In genomic region chr6:166106076-166106686, GRCh38 we compare ENCODE assay signal across 8 cellular contexts.
DNase-seq lines count a peak whose midpoint lies in the region; ATAC-seq and TF ChIP-seq lines count a peak whose summit lies in the region.

No MANE protein-coding gene starts in this region.

- peak; percentile 74 to 85 for TF ChIP-seq CTCF in Caco-2 (IDR thresholded peaks at IDR 0.05; ENCODE audit: insufficient read depth in 1 of 2, low read depth in 1 of 2, low read length in 1 of 2, severe bottlenecking in 1 of 2, unreplicated experiment in 1 of 2)
- TF ChIP-seq CTCF in OCI-LY7 (conservative IDR thresholded peaks at IDR 0.05; ENCODE audit: low read length): peak; percentile 98
- peak; percentile 47 to 78 (median 64) for TF ChIP-seq CTCF in upper lobe of left lung (IDR thresholded peaks at IDR 0.05)

- H3K4me1 ChIP-seq in Caco-2 (no peaks in the 10 kb centered on the region), OCI-LY7 (ENCODE audit: insufficient read depth, low read length, poor library complexity, severe bottlenecking) (peaks cover 4% of the 10 kb centered on the region), upper lobe of left lung (no peaks in the 10 kb centered on the region)

- CTCF ChIA-PET in Caco-2 (lab: Charles Lee) (interaction anchor here (0.6 to 1.9 kb wide), 6 partner anchors 22 to 224 kb away, joined by 3 to 24 read pairs (median 3); no protein-coding TSS in a partner anchor), OCI-LY7 (lab: Charles Lee; ENCODE audit: unreplicated experiment) (no interaction called here)

- H3K36me3 Mint-ChIP-seq in Caco-2 (ENCODE audit: insufficient read depth, unreplicated experiment): no peaks in the 10 kb centered on the region
- no peaks in the 10 kb centered on the region for H3K36me3 Mint-ChIP-seq in activated T-cell treated with anti-CD3 and anti-CD28 coated beads, Interleukin-2, amount 50 U/mL, for 4 hours (ENCODE audit: insufficient read depth)

- H3K27ac ChIP-seq in OCI-LY7 (ENCODE audit: low read depth, low read length, poor library complexity, severe bottlenecking) (no peak overlapping the region), upper lobe of left lung (no peak overlapping the region)

- no peaks in the 10 kb centered on the region for H3K27me3 ChIP-seq in Caco-2 (replicated peaks; ENCODE audit: control insufficient read depth, insufficient read depth, low read length)
- no peaks in the 10 kb centered on the region for H3K27me3 ChIP-seq in upper lobe of left lung

- no peaks in the 10 kb centered on the region for H3K79me2 ChIP-seq in OCI-LY7 (ENCODE audit: insufficient read depth, low read depth, low read length)

- H4K20me1 ChIP-seq in OCI-LY7 (ENCODE audit: insufficient read depth, low read length): no peaks in the 10 kb centered on the region

- no peak for TF ChIP-seq POLR2A in upper lobe of left lung (IDR thresholded peaks at IDR 0.05)

- intact Hi-C loops in Caco-2 (cut with micrococcal nuclease; ENCODE audit: unreplicated experiment): loop anchor here (1.0 kb wide), 2 partner anchors 216 to 221 kb away; no protein-coding TSS in a partner anchor
- intact Hi-C loops in OCI-LY7 (cut with micrococcal nuclease; ENCODE audit: unreplicated experiment): loop anchor here (1.0 to 2.0 kb wide), 3 partner anchors 169 to 377 kb away; no protein-coding TSS in a partner anchor

- H3K27ac Mint-ChIP-seq in Caco-2 (ENCODE audit: unreplicated experiment): no peak overlapping the region

- no peak for TF ChIP-seq EP300 in upper lobe of left lung (IDR thresholded peaks at IDR 0.05)

- POLR2A ChIA-PET in Caco-2 (lab: Charles Lee) (no interaction called here), OCI-LY7 (lab: Charles Lee) (interaction anchor here (0.6 to 0.7 kb wide), 2 partner anchors 92 to 146 kb away, joined by 3 read pairs; no protein-coding TSS in a partner anchor)

- no peaks in the 10 kb centered on the region for H3K36me3 ChIP-seq in Caco-2 (ENCODE audit: control insufficient read depth, insufficient read depth, low read length)
- no peaks in the 10 kb centered on the region for H3K36me3 ChIP-seq in OCI-LY7 (ENCODE audit: insufficient read depth, low read length)
- H3K36me3 ChIP-seq in upper lobe of left lung: no peaks in the 10 kb centered on the region

- H3K9me3 Mint-ChIP-seq in Caco-2 (ENCODE audit: unreplicated experiment): peaks cover 13% of the 10 kb centered on the region
- H3K9me3 Mint-ChIP-seq in activated T-cell treated with anti-CD3 and anti-CD28 coated beads, Interleukin-2, amount 50 U/mL, for 4 hours: peaks cover 12% of the 10 kb centered on the region

- H3K27me3 Mint-ChIP-seq in Caco-2 (ENCODE audit: insufficient read depth, unreplicated experiment): peaks cover 28% of the 10 kb centered on the region
- peaks cover 16% of the 10 kb centered on the region for H3K27me3 Mint-ChIP-seq in activated T-cell treated with anti-CD3 and anti-CD28 coated beads, Interleukin-2, amount 50 U/mL, for 4 hours (ENCODE audit: low read depth)

- H3K9me3 ChIP-seq in Caco-2 (no peaks in the 10 kb centered on the region; the same call in 1 of the 2 replicates), OCI-LY7 (ENCODE audit: low read length) (peaks cover 16% of the 10 kb centered on the region; the same call in 1 of the 2 replicates), upper lobe of left lung (peaks cover 0 to 9% (median 4%) of the 10 kb centered on the region in 4 donors)

- H3K9me2 ChIP-seq in OCI-LY7 (ENCODE audit: insufficient read depth, low read length): no peaks in the 10 kb centered on the region

- H3K4me1 Mint-ChIP-seq in Caco-2 (ENCODE audit: low read depth, unreplicated experiment): no peaks in the 10 kb centered on the region
- peaks cover 5% of the 10 kb centered on the region for H3K4me1 Mint-ChIP-seq in activated T-cell treated with anti-CD3 and anti-CD28 coated beads, Interleukin-2, amount 50 U/mL, for 4 hours (ENCODE audit: low read depth)

- DNase-seq in Caco-2 (peak; percentile 68 to 72), HUDEP-2 (lab: John Stamatoyannopoulos, UW; ENCODE audit: unreplicated experiment in 76 of 76) (peak in 59 of 76 experiments; percentile 8 to 81 (median 47)), OCI-LY7 (ENCODE audit: low spot score) (peak; percentile 76), fibroblast of the conjunctiva (ENCODE audit: low read depth) (peak; percentile 52), occipital lobe (lab: John Stamatoyannopoulos, UW) (peak; percentile 53), upper lobe of left lung (peak in 1 of 2 donors; percentile 49)
- peak; percentile 23 for DNase-seq in activated T-cell treated with anti-CD3 and anti-CD28 coated beads, Interleukin-2, amount 50 U/mL, for 4 hours

- ATAC-seq in GM21360 (IDR thresholded peaks at IDR 0.05; ENCODE audit: unreplicated experiment) (peak; percentile 90), upper lobe of left lung (ENCODE audit: low FRiP score in 2 of 2) (peak; percentile 47 to 83)
- peak in 1 of 2 donors; percentile 60 for ATAC-seq in activated T-cell treated with anti-CD3 and anti-CD28 coated beads, Interleukin-2, amount 50 U/mL, for 4 hours

- H3K4me2 ChIP-seq in OCI-LY7 (ENCODE audit: low read length): peak overlapping the region; percentile 29; the same call in 1 of the 2 replicates

- H3K4me3 Mint-ChIP-seq in Caco-2 (ENCODE audit: unreplicated experiment): no peak overlapping the region
- no peak overlapping the region for H3K4me3 Mint-ChIP-seq in activated T-cell treated with anti-CD3 and anti-CD28 coated beads, Interleukin-2, amount 50 U/mL, for 4 hours

- BruUV-seq in Caco-2 (replicated peaks; lab: Mats Ljungman, UMichigan) (no TSS peak), OCI-LY7 (replicated peaks; lab: Mats Ljungman, UMichigan) (no TSS peak)

- H3K4me3 ChIP-seq in Caco-2 (ENCODE audit: low read depth, low read length): no peak overlapping the region
- no peak overlapping the region for H3K4me3 ChIP-seq in OCI-LY7 (ENCODE audit: low read depth, low read length, poor library complexity, severe bottlenecking)
- no peak overlapping the region for H3K4me3 ChIP-seq in upper lobe of left lung

- 3 to 4% methylated on average over 11 of the region's 11 CpGs for WGBS in upper lobe of left lung, 2 donors

- peak overlapping the region; percentile 49; the same call in 1 of the 2 replicates for H2AFZ ChIP-seq in OCI-LY7 (ENCODE audit: low read length)
